ENCODE assay signal across 20 cellular contexts in the genomic region with DNA sequence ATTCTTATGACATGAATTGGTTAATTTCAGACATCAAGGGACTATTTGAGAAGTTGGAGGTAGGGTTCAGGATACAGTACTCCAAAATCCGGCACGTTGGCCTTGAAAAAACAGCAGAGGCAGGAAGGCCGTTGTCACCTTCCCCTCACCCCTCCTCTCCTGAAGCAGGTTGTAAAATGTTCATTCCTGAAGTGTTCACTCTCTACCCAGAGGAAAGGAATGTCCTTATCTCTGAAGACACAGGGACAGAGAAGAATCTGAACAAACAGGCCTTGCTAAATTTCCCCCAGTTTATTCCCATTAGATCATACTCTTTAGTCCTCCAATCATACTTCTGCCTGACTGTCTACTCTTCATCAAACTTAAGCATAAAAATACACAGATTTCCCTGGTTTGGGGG.
A peak's percentile ranks its signal among the peaks of the same experiment; 100 is the strongest.
DNase-seq lines count a peak whose midpoint lies in the region; ATAC-seq lines count a peak whose summit lies in the region.
"Had no signal": no experiment of that assay in that cellular context is flagged by ENCODE, and none has a peak within 500 bp of the region (broad histone marks: within the 10 kb centered on the region; RNA-seq: fewer than 3 reads in every experiment).

No MANE protein-coding gene starts in this region.

- peaks cover 19% of the 10 kb centered on the region for H3K36me3 Mint-ChIP-seq in stimulated activated memory B cell treated with anti-CD40 and anti-IgM and Interleukin-4, amounts not matched to agents 10 μg/mL and 1 μg/mL and 100 μg/mL, for 72 hours
- H3K36me3 Mint-ChIP-seq: WTC11 had no signal

- peaks cover 63% of the 10 kb centered on the region for H3K4me1 Mint-ChIP-seq in stimulated activated memory B cell treated with anti-CD40 and anti-IgM and Interleukin-4, amounts not matched to agents 10 μg/mL and 1 μg/mL and 100 μg/mL, for 72 hours

- DNase-seq in EL (peak; percentile 20), astrocyte of the hippocampus (ENCODE audit: low read depth, low spot score) (peak; percentile 12), left kidney (ENCODE audit: low read depth, low spot score) (peak; percentile 18), G401 (ENCODE audit: low spot score) (no peak), germinal center (ENCODE audit: low spot score) (no peak)
- DNase-seq in stimulated activated CD4-positive, alpha-beta T cell treated with anti-CD3 and anti-CD28 coated beads, Interleukin-12 subunit alpha, Interleukin-12 subunit beta, amount 100 ng/mL, for 4 hours, result no peak
- DNase-seq: activated CD8-positive, alpha-beta T cell treated with anti-CD3 and anti-CD28 coated beads for 36 hours; activated naive CD4-positive, alpha-beta T cell treated with anti-CD3 and anti-CD28 coated beads, Interleukin-2, amount 10 ng/mL, durations not matched to agents 7 days and 5 days; activated T-cell treated with anti-CD3 and anti-CD28 coated beads, Interleukin-2, amount 50 U/mL, for 1 hour; DMS 273 treated with DMSO at 0.1 percent for 48 hours; foreskin fibroblast; H7; hypothalamus; KBM-7; midbrain; NCI-H1694 treated with DMSO at 0.1 percent for 48 hours; SJCRH30 had no signal

- peak overlapping the region; percentile 94 for H3K27ac Mint-ChIP-seq in stimulated activated memory B cell treated with anti-CD40 and anti-IgM and Interleukin-4, amounts not matched to agents 10 μg/mL and 1 μg/mL and 100 μg/mL, for 72 hours
- H3K27ac Mint-ChIP-seq: activated CD8-positive, alpha-beta T cell treated with anti-CD3 and anti-CD28 coated beads for 36 hours; activated naive CD4-positive, alpha-beta T cell treated with anti-CD3 and anti-CD28 coated beads, Interleukin-2, amount 10 ng/mL, durations not matched to agents 7 days and 5 days; T-helper 1 cell treated with Interleukin-12 subunit alpha and Interleukin-12 subunit beta and Interleukin-4 antibody, amounts not matched to agents 30 μg/mL and 1 μg/mL, for 36 hours; WTC11 had no signal

- H3K9me3 Mint-ChIP-seq in stimulated activated memory B cell treated with anti-CD40 and anti-IgM and Interleukin-4, amounts not matched to agents 10 μg/mL and 1 μg/mL and 100 μg/mL, for 72 hours, result no peaks in the 10 kb centered on the region
- H3K9me3 Mint-ChIP-seq: activated CD8-positive, alpha-beta T cell treated with anti-CD3 and anti-CD28 coated beads for 36 hours; activated naive CD4-positive, alpha-beta T cell treated with anti-CD3 and anti-CD28 coated beads, Interleukin-2, amount 10 ng/mL, durations not matched to agents 7 days and 5 days; WTC11 had no signal

- H3K27me3 Mint-ChIP-seq in stimulated activated memory B cell treated with anti-CD40 and anti-IgM and Interleukin-4, amounts not matched to agents 10 μg/mL and 1 μg/mL and 100 μg/mL, for 72 hours, result no peaks in the 10 kb centered on the region
- H3K27me3 Mint-ChIP-seq: activated CD8-positive, alpha-beta T cell treated with anti-CD3 and anti-CD28 coated beads for 36 hours had no signal

- no peak for ATAC-seq in stimulated activated memory B cell treated with anti-CD40 and anti-IgM and Interleukin-4, amounts not matched to agents 10 μg/mL and 1 μg/mL and 100 μg/mL, for 72 hours
- ATAC-seq: activated CD8-positive, alpha-beta T cell treated with anti-CD3 and anti-CD28 coated beads for 36 hours; WTC11 had no signal

- H3K4me3 Mint-ChIP-seq in stimulated activated memory B cell treated with anti-CD40 and anti-IgM and Interleukin-4, amounts not matched to agents 10 μg/mL and 1 μg/mL and 100 μg/mL, for 72 hours, result no peak overlapping the region
- H3K4me3 Mint-ChIP-seq: activated CD8-positive, alpha-beta T cell treated with anti-CD3 and anti-CD28 coated beads for 36 hours; activated naive CD4-positive, alpha-beta T cell treated with anti-CD3 and anti-CD28 coated beads, Interleukin-2, amount 10 ng/mL, durations not matched to agents 7 days and 5 days; T-helper 1 cell treated with Interleukin-12 subunit alpha and Interleukin-12 subunit beta and Interleukin-4 antibody, amounts not matched to agents 30 μg/mL and 1 μg/mL, for 36 hours; WTC11 had no signal

- in situ Hi-C loops in G401 (cut with HindIII; ENCODE audit: low sequenced_read_pairs), result no loop called here

Comparison
In these comparisons a context has a peak if more than half of its experiments do, and no peak if none do; other contexts are left out.
1. DNase-seq: peak in EL (single experiment), astrocyte of the hippocampus (single experiment) and left kidney (single experiment); none in G401 (single experiment), stimulated activated CD4-positive, alpha-beta T cell treated with anti-CD3 and anti-CD28 coated beads, Interleukin-12 subunit alpha, Interleukin-12 subunit beta, amount 100 ng/mL, for 4 hours (single experiment) and germinal center (single experiment).